Comparison of ENCODE assay signal across 8 cellular contexts in genomic region chr14:32896979-32897723, GRCh38. TPM values are rescaled to one million over a fixed set of nuclear protein-coding genes. Genes with fewer than 3 reads are reported as not detected.
A peak's percentile ranks its signal among the peaks of the same experiment; 100 is the strongest.
DNase-seq lines count a peak whose midpoint lies in the region; ATAC-seq and TF ChIP-seq lines count a peak whose summit lies in the region.

No MANE protein-coding gene starts in this region.

- H3K4me1 ChIP-seq in mucosa of rectum (ENCODE audit: control insufficient read depth in 2 of 2, insufficient read depth in 2 of 2, low read length in 2 of 2) = no peaks in the 10 kb centered on the region

- TF ChIP-seq CTCF in BJ (IDR thresholded peaks at IDR 0.05; ENCODE audit: insufficient read depth, low read depth, low read length) (no peak), choroid plexus epithelial cell (conservative IDR thresholded peaks at IDR 0.05; ENCODE audit: low read depth, low read length) (no peak), GM13977 (IDR thresholded peaks at IDR 0.05; ENCODE audit: extremely low read depth, insufficient read depth, missing control alignments) (no peak)

- peak overlapping the region; percentile 52 for H3K4me3 ChIP-seq in BJ (ENCODE audit: low read depth, low read length)
- H3K4me3 ChIP-seq in choroid plexus epithelial cell (ENCODE audit: low read depth, low read length) = peak overlapping the region; percentile 55
- H3K4me3 ChIP-seq in mucosa of rectum (ENCODE audit: low read length in 2 of 2) = peak overlapping the region; percentile 46 to 75

- POLR2A ChIA-PET in BJ (lab: Charles Lee) = interaction anchor here (0.6 kb wide), 1 partner anchor 72 kb away, joined by 3 read pairs; no protein-coding TSS in a partner anchor

- peak overlapping the region; percentile 26 to 44 for H3K27ac ChIP-seq in mucosa of rectum (ENCODE audit: low read depth in 2 of 2, low read length in 2 of 2)

- H3K36me3 ChIP-seq in BJ (ENCODE audit: control insufficient read depth, insufficient read depth, low read length) (no peaks in the 10 kb centered on the region), mucosa of rectum (ENCODE audit: control insufficient read depth in 2 of 2, insufficient read depth in 2 of 2, low read length in 2 of 2) (no peaks in the 10 kb centered on the region)

- in situ Hi-C loops in GM13977 (cut with MboI; ENCODE audit: low pct_unique_long_range_greater_than_20kb, low sequenced_read_pairs, unreplicated experiment) = no loop called here

- H3K9ac ChIP-seq in mucosa of rectum (ENCODE audit: low read depth in 1 of 2, low read length in 2 of 2) = peak overlapping the region; percentile 38 to 49

- ATAC-seq in GM21390 (IDR thresholded peaks at IDR 0.05; ENCODE audit: unreplicated experiment) = no peak
- ATAC-seq in HG02970 (IDR thresholded peaks at IDR 0.05; ENCODE audit: low FRiP score, unreplicated experiment) = no peak

- no peaks in the 10 kb centered on the region for H3K9me3 ChIP-seq in mucosa of rectum (ENCODE audit: control insufficient read depth in 2 of 2, low read length in 2 of 2)

- H3K27me3 ChIP-seq in BJ (ENCODE audit: control insufficient read depth, insufficient read depth, low read length) (peaks cover under 1% of the 10 kb centered on the region; the same call in 1 of the 2 replicates), mucosa of rectum (ENCODE audit: control insufficient read depth in 2 of 2, insufficient read depth in 2 of 2, low read length in 2 of 2) (no peaks in the 10 kb centered on the region)

- CTCF ChIA-PET in BJ (lab: Yijun Ruan, JAX) = interaction anchor here (0.6 to 0.9 kb wide), 2 partner anchors 10 to 346 kb away, joined by 3 read pairs; no protein-coding TSS in a partner anchor

- DNase-seq in BJ (ENCODE audit: low read depth) (peak; percentile 21), NCI-H2029 treated with DMSO at 0.1 percent for 48 hours (lab: John Stamatoyannopoulos, UW) (peak; percentile 100), choroid plexus epithelial cell (ENCODE audit: low read depth) (peak; percentile 57), GM13977 (ENCODE audit: low spot score) (no peak), NCI-H526 (lab: John Stamatoyannopoulos, UW) (no peak)

RNA-seq across cellular contexts. Expression of gene NPAS3, which starts 41.5 kb away (rescaled TPM):
- polyA plus RNA-seq in BJ (2011; rRNA removed) = 0.04 and 0.09 TPM in 2 replicates
- 0.05 and 0.33 TPM in 2 replicates for polyA minus RNA-seq in BJ (2011; rRNA and poly(A)+ RNA removed)

Comparison
In these comparisons a context has a peak if more than half of its experiments do, and no peak if none do; other contexts are left out.
1. DNase-seq: peak in BJ (single experiment), NCI-H2029 treated with DMSO at 0.1 percent for 48 hours (single experiment) and choroid plexus epithelial cell (single experiment); none in GM13977 (single experiment) and NCI-H526 (0 of 2).
2. Peak in every context shown above with its lines, with median percentiles within 50 percentile points of each other: H3K4me3 ChIP-seq.